ENCODE assay signal across 1 cellular context in the genomic region with DNA sequence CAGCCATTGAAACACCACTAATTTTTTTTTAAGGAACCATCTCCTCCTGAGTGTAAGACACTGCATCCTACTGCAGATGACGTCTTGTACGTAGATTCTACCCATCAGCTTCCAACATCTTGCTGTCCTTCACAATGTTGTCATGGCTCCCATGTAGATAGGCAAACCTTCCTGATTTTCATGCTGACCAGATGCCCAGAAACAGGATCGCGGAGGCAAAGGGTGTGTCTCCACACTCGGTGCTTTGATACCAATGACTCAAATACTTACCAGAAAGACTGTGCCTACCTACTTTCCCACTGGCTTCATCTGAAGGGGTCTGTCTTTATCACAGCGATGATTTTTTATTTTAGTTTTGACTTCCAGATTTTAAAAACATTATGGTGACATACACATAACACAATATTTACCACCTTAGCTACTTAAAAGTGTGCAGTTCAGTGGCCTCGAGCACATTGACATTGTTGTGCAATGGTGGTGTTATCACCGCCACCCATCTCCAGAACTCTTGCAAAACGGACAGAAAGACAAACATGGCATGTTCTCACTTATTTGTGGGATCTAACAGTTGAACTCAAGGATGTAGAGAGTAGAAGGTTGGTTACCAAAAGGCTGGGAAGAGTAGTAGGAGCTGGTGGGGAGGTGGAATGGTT.
A peak's percentile ranks its signal among the peaks of the same experiment; 100 is the strongest.
TF ChIP-seq lines count a peak whose summit lies in the region.

No MANE protein-coding gene starts in this region.

TF ChIP-seq in HepG2, 621 proteins besides CTCF, POLR2A, EP300 and RAD21 (continued from another document and continues in another):
- TF ChIP-seq, protein P1, sequence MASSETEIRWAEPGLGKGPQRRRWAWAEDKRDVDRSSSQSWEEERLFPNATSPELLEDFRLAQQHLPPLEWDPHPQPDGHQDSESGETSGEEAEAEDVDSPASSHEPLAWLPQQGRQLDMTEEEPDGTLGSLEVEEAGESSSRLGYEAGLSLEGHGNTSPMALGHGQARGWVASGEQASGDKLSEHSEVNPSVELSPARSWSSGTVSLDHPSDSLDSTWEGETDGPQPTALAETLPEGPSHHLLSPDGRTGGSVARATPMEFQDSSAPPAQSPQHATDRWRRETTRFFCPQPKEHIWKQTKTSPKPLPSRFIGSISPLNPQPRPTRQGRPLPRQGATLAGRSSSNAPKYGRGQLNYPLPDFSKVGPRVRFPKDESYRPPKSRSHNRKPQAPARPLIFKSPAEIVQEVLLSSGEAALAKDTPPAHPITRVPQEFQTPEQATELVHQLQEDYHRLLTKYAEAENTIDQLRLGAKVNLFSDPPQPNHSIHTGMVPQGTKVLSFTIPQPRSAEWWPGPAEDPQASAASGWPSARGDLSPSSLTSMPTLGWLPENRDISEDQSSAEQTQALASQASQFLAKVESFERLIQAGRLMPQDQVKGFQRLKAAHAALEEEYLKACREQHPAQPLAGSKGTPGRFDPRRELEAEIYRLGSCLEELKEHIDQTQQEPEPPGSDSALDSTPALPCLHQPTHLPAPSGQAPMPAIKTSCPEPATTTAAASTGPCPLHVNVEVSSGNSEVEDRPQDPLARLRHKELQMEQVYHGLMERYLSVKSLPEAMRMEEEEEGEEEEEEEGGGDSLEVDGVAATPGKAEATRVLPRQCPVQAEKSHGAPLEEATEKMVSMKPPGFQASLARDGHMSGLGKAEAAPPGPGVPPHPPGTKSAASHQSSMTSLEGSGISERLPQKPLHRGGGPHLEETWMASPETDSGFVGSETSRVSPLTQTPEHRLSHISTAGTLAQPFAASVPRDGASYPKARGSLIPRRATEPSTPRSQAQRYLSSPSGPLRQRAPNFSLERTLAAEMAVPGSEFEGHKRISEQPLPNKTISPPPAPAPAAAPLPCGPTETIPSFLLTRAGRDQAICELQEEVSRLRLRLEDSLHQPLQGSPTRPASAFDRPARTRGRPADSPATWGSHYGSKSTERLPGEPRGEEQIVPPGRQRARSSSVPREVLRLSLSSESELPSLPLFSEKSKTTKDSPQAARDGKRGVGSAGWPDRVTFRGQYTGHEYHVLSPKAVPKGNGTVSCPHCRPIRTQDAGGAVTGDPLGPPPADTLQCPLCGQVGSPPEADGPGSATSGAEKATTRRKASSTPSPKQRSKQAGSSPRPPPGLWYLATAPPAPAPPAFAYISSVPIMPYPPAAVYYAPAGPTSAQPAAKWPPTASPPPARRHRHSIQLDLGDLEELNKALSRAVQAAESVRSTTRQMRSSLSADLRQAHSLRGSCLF (CRISPR knock-in tag; IDR thresholded peaks at IDR 0.05; ENCODE audit: borderline replicate concordance), result no peak
- no peak for TF ChIP-seq RNF2 (conservative IDR thresholded peaks at IDR 0.05; ENCODE audit: low read depth)
- no peak for TF ChIP-seq ZNF598 (CRISPR knock-in tag; IDR thresholded peaks at IDR 0.05; ENCODE audit: borderline replicate concordance)
- TF ChIP-seq ZNF20 (CRISPR knock-in tag; IDR thresholded peaks at IDR 0.05), result no peak
- peak; percentile 38; the same call in 1 of the 2 replicates for TF ChIP-seq NFYC (CRISPR knock-in tag; IDR thresholded peaks at IDR 0.05)
- TF ChIP-seq, protein P2, sequence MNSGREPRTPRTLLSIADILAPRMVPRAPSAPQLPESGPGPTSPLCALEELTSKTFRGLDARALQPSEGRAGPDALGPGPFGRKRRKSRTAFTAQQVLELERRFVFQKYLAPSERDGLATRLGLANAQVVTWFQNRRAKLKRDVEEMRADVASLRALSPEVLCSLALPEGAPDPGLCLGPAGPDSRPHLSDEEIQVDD (CRISPR knock-in tag; IDR thresholded peaks at IDR 0.05; ENCODE audit: borderline replicate concordance), result no peak
- no peak; the same call in 1 of the 2 replicates for TF ChIP-seq NKX3-1 (CRISPR knock-in tag; IDR thresholded peaks at IDR 0.05)
- TF ChIP-seq, protein P3, sequence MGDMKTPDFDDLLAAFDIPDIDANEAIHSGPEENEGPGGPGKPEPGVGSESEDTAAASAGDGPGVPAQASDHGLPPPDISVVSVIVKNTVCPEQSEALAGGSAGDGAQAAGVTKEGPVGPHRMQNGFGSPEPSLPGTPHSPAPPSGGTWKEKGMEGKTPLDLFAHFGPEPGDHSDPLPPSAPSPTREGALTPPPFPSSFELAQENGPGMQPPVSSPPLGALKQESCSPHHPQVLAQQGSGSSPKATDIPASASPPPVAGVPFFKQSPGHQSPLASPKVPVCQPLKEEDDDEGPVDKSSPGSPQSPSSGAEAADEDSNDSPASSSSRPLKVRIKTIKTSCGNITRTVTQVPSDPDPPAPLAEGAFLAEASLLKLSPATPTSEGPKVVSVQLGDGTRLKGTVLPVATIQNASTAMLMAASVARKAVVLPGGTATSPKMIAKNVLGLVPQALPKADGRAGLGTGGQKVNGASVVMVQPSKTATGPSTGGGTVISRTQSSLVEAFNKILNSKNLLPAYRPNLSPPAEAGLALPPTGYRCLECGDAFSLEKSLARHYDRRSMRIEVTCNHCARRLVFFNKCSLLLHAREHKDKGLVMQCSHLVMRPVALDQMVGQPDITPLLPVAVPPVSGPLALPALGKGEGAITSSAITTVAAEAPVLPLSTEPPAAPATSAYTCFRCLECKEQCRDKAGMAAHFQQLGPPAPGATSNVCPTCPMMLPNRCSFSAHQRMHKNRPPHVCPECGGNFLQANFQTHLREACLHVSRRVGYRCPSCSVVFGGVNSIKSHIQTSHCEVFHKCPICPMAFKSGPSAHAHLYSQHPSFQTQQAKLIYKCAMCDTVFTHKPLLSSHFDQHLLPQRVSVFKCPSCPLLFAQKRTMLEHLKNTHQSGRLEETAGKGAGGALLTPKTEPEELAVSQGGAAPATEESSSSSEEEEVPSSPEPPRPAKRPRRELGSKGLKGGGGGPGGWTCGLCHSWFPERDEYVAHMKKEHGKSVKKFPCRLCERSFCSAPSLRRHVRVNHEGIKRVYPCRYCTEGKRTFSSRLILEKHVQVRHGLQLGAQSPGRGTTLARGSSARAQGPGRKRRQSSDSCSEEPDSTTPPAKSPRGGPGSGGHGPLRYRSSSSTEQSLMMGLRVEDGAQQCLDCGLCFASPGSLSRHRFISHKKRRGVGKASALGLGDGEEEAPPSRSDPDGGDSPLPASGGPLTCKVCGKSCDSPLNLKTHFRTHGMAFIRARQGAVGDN (CRISPR knock-in tag; IDR thresholded peaks at IDR 0.05), result no peak
- no peak for TF ChIP-seq ZNF496 (CRISPR knock-in tag; IDR thresholded peaks at IDR 0.05; ENCODE audit: insufficient replicate concordance)
- TF ChIP-seq NFE2 (CRISPR knock-in tag; IDR thresholded peaks at IDR 0.05), result no peak
- no peak for TF ChIP-seq PAWR (CRISPR knock-in tag; IDR thresholded peaks at IDR 0.05; ENCODE audit: borderline replicate concordance)
- no peak for TF ChIP-seq PAX8 (CRISPR knock-in tag; IDR thresholded peaks at IDR 0.05; ENCODE audit: borderline replicate concordance)
- TF ChIP-seq ZKSCAN1 (IDR thresholded peaks at IDR 0.05; ENCODE audit: low read length), result no peak
- peak; percentile 99 for TF ChIP-seq SALL1 (CRISPR knock-in tag; IDR thresholded peaks at IDR 0.05)
- TF ChIP-seq ZFP37 (CRISPR knock-in tag; IDR thresholded peaks at IDR 0.05; ENCODE audit: borderline replicate concordance), result 0 out of 2 replicates have a peak, but pooled peaks have one; percentile 70
- no peak for TF ChIP-seq PRMT3 (CRISPR knock-in tag; IDR thresholded peaks at IDR 0.05; ENCODE audit: borderline replicate concordance, low read depth)
- TF ChIP-seq HMG20A (CRISPR knock-in tag; IDR thresholded peaks at IDR 0.05; ENCODE audit: borderline replicate concordance), result peak; percentile 100
- no peak for TF ChIP-seq SMARCC2 (IDR thresholded peaks at IDR 0.05)
- TF ChIP-seq NR2F6 (IDR thresholded peaks at IDR 0.05), result peak; percentile 87
- peak; percentile 95 for TF ChIP-seq NR2F6 (CRISPR knock-in tag; IDR thresholded peaks at IDR 0.05)
- TF ChIP-seq HMG20B (CRISPR knock-in tag; conservative IDR thresholded peaks at IDR 0.05), result peak; percentile 92
- TF ChIP-seq ZEB1 (IDR thresholded peaks at IDR 0.05; ENCODE audit: insufficient replicate concordance, low read depth), result no peak
- TF ChIP-seq FOXK2 (IDR thresholded peaks at IDR 0.05), result no peak
- TF ChIP-seq, protein P4, sequence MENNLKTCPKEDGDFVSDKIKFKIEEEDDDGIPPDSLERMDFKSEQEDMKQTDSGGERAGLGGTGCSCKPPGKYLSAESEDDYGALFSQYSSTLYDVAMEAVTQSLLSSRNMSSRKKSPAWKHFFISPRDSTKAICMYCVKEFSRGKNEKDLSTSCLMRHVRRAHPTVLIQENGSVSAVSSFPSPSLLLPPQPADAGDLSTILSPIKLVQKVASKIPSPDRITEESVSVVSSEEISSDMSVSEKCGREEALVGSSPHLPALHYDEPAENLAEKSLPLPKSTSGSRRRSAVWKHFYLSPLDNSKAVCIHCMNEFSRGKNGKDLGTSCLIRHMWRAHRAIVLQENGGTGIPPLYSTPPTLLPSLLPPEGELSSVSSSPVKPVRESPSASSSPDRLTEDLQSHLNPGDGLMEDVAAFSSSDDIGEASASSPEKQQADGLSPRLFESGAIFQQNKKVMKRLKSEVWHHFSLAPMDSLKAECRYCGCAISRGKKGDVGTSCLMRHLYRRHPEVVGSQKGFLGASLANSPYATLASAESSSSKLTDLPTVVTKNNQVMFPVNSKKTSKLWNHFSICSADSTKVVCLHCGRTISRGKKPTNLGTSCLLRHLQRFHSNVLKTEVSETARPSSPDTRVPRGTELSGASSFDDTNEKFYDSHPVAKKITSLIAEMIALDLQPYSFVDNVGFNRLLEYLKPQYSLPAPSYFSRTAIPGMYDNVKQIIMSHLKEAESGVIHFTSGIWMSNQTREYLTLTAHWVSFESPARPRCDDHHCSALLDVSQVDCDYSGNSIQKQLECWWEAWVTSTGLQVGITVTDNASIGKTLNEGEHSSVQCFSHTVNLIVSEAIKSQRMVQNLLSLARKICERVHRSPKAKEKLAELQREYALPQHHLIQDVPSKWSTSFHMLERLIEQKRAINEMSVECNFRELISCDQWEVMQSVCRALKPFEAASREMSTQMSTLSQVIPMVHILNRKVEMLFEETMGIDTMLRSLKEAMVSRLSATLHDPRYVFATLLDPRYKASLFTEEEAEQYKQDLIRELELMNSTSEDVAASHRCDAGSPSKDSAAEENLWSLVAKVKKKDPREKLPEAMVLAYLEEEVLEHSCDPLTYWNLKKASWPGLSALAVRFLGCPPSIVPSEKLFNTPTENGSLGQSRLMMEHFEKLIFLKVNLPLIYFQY (CRISPR knock-in tag; IDR thresholded peaks at IDR 0.05; ENCODE audit: borderline replicate concordance), result peak; percentile 76; the same call in 1 of the 2 replicates
- TF ChIP-seq, protein P5, sequence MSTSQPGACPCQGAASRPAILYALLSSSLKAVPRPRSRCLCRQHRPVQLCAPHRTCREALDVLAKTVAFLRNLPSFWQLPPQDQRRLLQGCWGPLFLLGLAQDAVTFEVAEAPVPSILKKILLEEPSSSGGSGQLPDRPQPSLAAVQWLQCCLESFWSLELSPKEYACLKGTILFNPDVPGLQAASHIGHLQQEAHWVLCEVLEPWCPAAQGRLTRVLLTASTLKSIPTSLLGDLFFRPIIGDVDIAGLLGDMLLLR (CRISPR knock-in tag; IDR thresholded peaks at IDR 0.05), result no peak
- no peak for TF ChIP-seq ZNF776 (CRISPR knock-in tag; IDR thresholded peaks at IDR 0.05)
- peak; percentile 76; the same call in 1 of the 2 replicates for TF ChIP-seq ARID2 (CRISPR knock-in tag; IDR thresholded peaks at IDR 0.05; ENCODE audit: borderline replicate concordance)
- peak; percentile 96 for TF ChIP-seq ZNF7 (CRISPR knock-in tag; IDR thresholded peaks at IDR 0.05)
- TF ChIP-seq HIVEP1 (CRISPR knock-in tag; IDR thresholded peaks at IDR 0.05), result no peak
- no peak for TF ChIP-seq NR3C1 (CRISPR knock-in tag; IDR thresholded peaks at IDR 0.05)
- TF ChIP-seq ZNF10 (CRISPR knock-in tag; IDR thresholded peaks at IDR 0.05; ENCODE audit: borderline replicate concordance, low read depth), result no peak
- no peak for TF ChIP-seq PTBP1 (IDR thresholded peaks at IDR 0.05; ENCODE audit: low read depth, low read length, poor library complexity, severe bottlenecking)
- TF ChIP-seq, protein P6, sequence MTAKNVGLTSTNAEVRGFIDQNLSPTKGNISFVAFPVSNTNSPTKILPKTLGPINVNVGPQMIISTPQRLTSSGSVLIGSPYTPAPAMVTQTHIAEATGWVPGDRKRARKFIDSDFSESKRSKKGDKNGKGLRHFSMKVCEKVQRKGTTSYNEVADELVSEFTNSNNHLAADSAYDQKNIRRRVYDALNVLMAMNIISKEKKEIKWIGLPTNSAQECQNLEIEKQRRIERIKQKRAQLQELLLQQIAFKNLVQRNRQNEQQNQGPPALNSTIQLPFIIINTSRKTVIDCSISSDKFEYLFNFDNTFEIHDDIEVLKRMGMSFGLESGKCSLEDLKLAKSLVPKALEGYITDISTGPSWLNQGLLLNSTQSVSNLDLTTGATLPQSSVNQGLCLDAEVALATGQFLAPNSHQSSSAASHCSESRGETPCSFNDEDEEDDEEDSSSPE (CRISPR knock-in tag; IDR thresholded peaks at IDR 0.05), result peak; percentile 78
- TF ChIP-seq, protein P7, sequence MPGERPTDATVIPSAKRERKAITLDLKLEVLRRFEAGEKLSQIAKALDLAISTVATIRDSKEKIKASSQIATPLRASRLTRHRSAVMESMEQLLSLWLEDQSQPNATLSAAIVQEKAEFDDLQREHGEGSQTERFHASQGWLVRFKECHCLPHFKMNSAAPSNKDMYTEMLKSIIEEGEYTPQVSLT (CRISPR knock-in tag; IDR thresholded peaks at IDR 0.05; ENCODE audit: borderline replicate concordance, low read depth), result no peak
- no peak; the same call in 1 of the 2 replicates for TF ChIP-seq RFX1 (IDR thresholded peaks at IDR 0.05)
- TF ChIP-seq THAP11 (CRISPR knock-in tag; IDR thresholded peaks at IDR 0.05), result peak; percentile 86
- TF ChIP-seq ZNF703 (CRISPR knock-in tag; IDR thresholded peaks at IDR 0.05; ENCODE audit: borderline replicate concordance), result no peak
- TF ChIP-seq, protein P8, sequence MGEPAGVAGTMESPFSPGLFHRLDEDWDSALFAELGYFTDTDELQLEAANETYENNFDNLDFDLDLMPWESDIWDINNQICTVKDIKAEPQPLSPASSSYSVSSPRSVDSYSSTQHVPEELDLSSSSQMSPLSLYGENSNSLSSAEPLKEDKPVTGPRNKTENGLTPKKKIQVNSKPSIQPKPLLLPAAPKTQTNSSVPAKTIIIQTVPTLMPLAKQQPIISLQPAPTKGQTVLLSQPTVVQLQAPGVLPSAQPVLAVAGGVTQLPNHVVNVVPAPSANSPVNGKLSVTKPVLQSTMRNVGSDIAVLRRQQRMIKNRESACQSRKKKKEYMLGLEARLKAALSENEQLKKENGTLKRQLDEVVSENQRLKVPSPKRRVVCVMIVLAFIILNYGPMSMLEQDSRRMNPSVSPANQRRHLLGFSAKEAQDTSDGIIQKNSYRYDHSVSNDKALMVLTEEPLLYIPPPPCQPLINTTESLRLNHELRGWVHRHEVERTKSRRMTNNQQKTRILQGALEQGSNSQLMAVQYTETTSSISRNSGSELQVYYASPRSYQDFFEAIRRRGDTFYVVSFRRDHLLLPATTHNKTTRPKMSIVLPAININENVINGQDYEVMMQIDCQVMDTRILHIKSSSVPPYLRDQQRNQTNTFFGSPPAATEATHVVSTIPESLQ (CRISPR knock-in tag; conservative IDR thresholded peaks at IDR 0.05), result peak; percentile 91; the same call in 1 of the 2 replicates
- no peak for TF ChIP-seq ZNF235 (CRISPR knock-in tag; IDR thresholded peaks at IDR 0.05; ENCODE audit: borderline replicate concordance)
- TF ChIP-seq ZSCAN29 (CRISPR knock-in tag; conservative IDR thresholded peaks at IDR 0.05), result peak; percentile 88
- TF ChIP-seq SPEN (CRISPR knock-in tag; IDR thresholded peaks at IDR 0.05; ENCODE audit: low read depth), result peak; percentile 79; the same call in 1 of the 2 replicates
- peak; percentile 81; the same call in 1 of the 2 replicates for TF ChIP-seq RFXANK (CRISPR knock-in tag; IDR thresholded peaks at IDR 0.05)
- no peak for TF ChIP-seq ZNF773 (CRISPR knock-in tag; IDR thresholded peaks at IDR 0.05; ENCODE audit: borderline replicate concordance)
- TF ChIP-seq, protein P9, sequence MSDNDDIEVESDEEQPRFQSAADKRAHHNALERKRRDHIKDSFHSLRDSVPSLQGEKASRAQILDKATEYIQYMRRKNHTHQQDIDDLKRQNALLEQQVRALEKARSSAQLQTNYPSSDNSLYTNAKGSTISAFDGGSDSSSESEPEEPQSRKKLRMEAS (IDR thresholded peaks at IDR 0.05), result peak; percentile 91
- TF ChIP-seq ZNF253 (CRISPR knock-in tag; IDR thresholded peaks at IDR 0.05; ENCODE audit: borderline replicate concordance), result no peak
- TF ChIP-seq BHLHE40 (IDR thresholded peaks at IDR 0.05; ENCODE audit: low read length), result peak; percentile 35; the same call in 1 of the 2 replicates
